8 cellular contexts compared by ENCODE assay signal in genomic region chr1:9233241-9233941, GRCh38. TPM values are rescaled to one million over a fixed set of nuclear protein-coding genes. Genes with fewer than 3 reads are reported as not detected.
DNase-seq lines count a peak whose midpoint lies in the region; ATAC-seq and TF ChIP-seq lines count a peak whose summit lies in the region.

No MANE protein-coding gene starts in this region.

- no peaks in the 10 kb centered on the region for H3K9me3 ChIP-seq in SK-N-SH

- 91% methylated on average over 11 of the region's 20 CpGs for WGBS in SK-N-SH (ENCODE audit: low lambda C conversion rate)

- peaks cover 2% of the 10 kb centered on the region; the same call in 1 of the 2 replicates for H3K27me3 Mint-ChIP-seq in WTC11 (ENCODE audit: low read depth)

- peak overlapping the region; percentile 12; the same call in 1 of the 2 replicates for H3K4me3 Mint-ChIP-seq in WTC11

- no peak for TF ChIP-seq EP300 in SK-N-SH (IDR thresholded peaks at IDR 0.05; ENCODE audit: borderline replicate concordance in 1 of 2, low read depth in 1 of 2, low read length in 1 of 2)

- H3K9ac ChIP-seq in rectal smooth muscle tissue (ENCODE audit: low read length) = no peak overlapping the region
- H3K9ac ChIP-seq in SK-N-SH = no peak overlapping the region

- H3K36me3 Mint-ChIP-seq in WTC11 = no peaks in the 10 kb centered on the region

- peaks cover 25% of the 10 kb centered on the region for H3K79me2 ChIP-seq in SK-N-SH (ENCODE audit: insufficient read depth)

- peaks cover 11% of the 10 kb centered on the region for H3K4me1 Mint-ChIP-seq in WTC11

- TF ChIP-seq CTCF in WTC11 (IDR thresholded peaks at IDR 0.05) (no peak), SK-N-SH (IDR thresholded peaks at IDR 0.05) (no peak)

- POLR2A ChIA-PET in WTC11 (lab: Charles Lee) (interaction anchor here (0.8 kb wide), 1 partner anchor 46 kb away, joined by 9 read pairs; no protein-coding TSS in a partner anchor), SK-N-SH (lab: Yijun Ruan, JAX) (no interaction called here)

- H3K27ac ChIP-seq in rectal smooth muscle tissue (ENCODE audit: low read depth, low read length) (peak overlapping the region; percentile 14), SK-N-SH (ENCODE audit: low read depth in 2 of 2, low read length in 1 of 2) (no peak overlapping the region)

- DNase-seq in EH (ENCODE audit: low read depth) (peak; percentile 49), WTC11 (ENCODE audit: low spot score) (no peak), left cardiac atrium (peak; percentile 94), RPMI8226 (no peak), middle frontal gyrus (ENCODE audit: extremely low spot score, low spot score) (no peak), SK-N-SH (no peak)

- H4K20me1 ChIP-seq in SK-N-SH (ENCODE audit: insufficient read depth) = no peaks in the 10 kb centered on the region

- CTCF ChIA-PET in WTC11 (lab: Charles Lee) (interaction anchor here (0.6 to 6.6 kb wide), 22 partner anchors 8 to 327 kb away, joined by 3 to 154 read pairs (median 6); no protein-coding TSS in a partner anchor), SK-N-SH (lab: Yijun Ruan, JAX) (interaction anchor here (0.7 to 4.9 kb wide), 21 partner anchors 8 to 293 kb away, joined by 3 to 31 read pairs (median 4); no protein-coding TSS in a partner anchor)

- no peak overlapping the region for H3K4me2 ChIP-seq in SK-N-SH

- ATAC-seq in WTC11 = no peak
- ATAC-seq in left cardiac atrium = peak; percentile 55 to 75
- no peak for ATAC-seq in GM21360 (IDR thresholded peaks at IDR 0.05; ENCODE audit: unreplicated experiment)

- H3K4me3 ChIP-seq in rectal smooth muscle tissue (ENCODE audit: low read length) = no peak overlapping the region
- H3K4me3 ChIP-seq in SK-N-SH (ENCODE audit: low read depth in 2 of 2, low read length in 1 of 2) = no peak overlapping the region

- H3K4me1 ChIP-seq in rectal smooth muscle tissue (ENCODE audit: control insufficient read depth, insufficient read depth, low read length) (peaks cover 8% of the 10 kb centered on the region), SK-N-SH (ENCODE audit: control insufficient read depth in 1 of 2, insufficient read depth in 2 of 2, low read depth in 1 of 2, low read length in 1 of 2) (peaks cover 0 to 9% of the 10 kb centered on the region in 2 experiments; a peak in 1 of 4 replicates)

- no peak overlapping the region for H2AFZ ChIP-seq in SK-N-SH (ENCODE audit: low read depth)

- H3K27me3 ChIP-seq in rectal smooth muscle tissue (ENCODE audit: control insufficient read depth, insufficient read depth, low read length) (no peaks in the 10 kb centered on the region), SK-N-SH (ENCODE audit: insufficient read depth) (no peaks in the 10 kb centered on the region)

- H3K9me3 Mint-ChIP-seq in WTC11 = no peaks in the 10 kb centered on the region

- H3K9me2 ChIP-seq in SK-N-SH = no peaks in the 10 kb centered on the region

- intact Hi-C loops in left cardiac atrium (cut with DNase I) = no loop called here

- no peaks in the 10 kb centered on the region for H3K36me3 ChIP-seq in rectal smooth muscle tissue (ENCODE audit: control insufficient read depth, insufficient read depth, low read length)
- H3K36me3 ChIP-seq in SK-N-SH (replicated peaks in 1 of 2; ENCODE audit: control insufficient read depth in 1 of 2, insufficient read depth in 2 of 2, low read length in 1 of 2) = peaks cover 0 to 6% of the 10 kb centered on the region in 2 experiments

- no peak for TF ChIP-seq RAD21 in SK-N-SH (IDR thresholded peaks at IDR 0.05; ENCODE audit: low read length)

- no peaks in the 10 kb centered on the region for H3F3A ChIP-seq in SK-N-SH (replicated peaks; ENCODE audit: insufficient read depth)

- H3K27ac Mint-ChIP-seq in WTC11 = no peak overlapping the region

TF ChIP-seq in WTC11, 78 proteins besides CTCF, POLR2A, EP300 and RAD21:
- TF ChIP-seq CREB1 (CRISPR knock-in tag; IDR thresholded peaks at IDR 0.05) (no peak), ATF1 (CRISPR knock-in tag; IDR thresholded peaks at IDR 0.05) (no peak), ZNF121 (CRISPR knock-in tag; IDR thresholded peaks at IDR 0.05) (peak; percentile 20; the same call in 1 of the 2 replicates), GABPB1 (CRISPR knock-in tag; IDR thresholded peaks at IDR 0.05) (peak; percentile 50; the same call in 1 of the 2 replicates)

TF ChIP-seq in SK-N-SH, 30 proteins besides CTCF, POLR2A, EP300 and RAD21:
- no peak for TF ChIP-seq USF1 (IDR thresholded peaks at IDR 0.05; ENCODE audit: borderline replicate concordance, low read depth)
- no peak for TF ChIP-seq POLR2AphosphoS5 (IDR thresholded peaks at IDR 0.05; ENCODE audit: low read depth, low read length)
- no peak for TF ChIP-seq RXRA (IDR thresholded peaks at IDR 0.05; ENCODE audit: borderline replicate concordance, low read depth)
- no peak for TF ChIP-seq TCF12 (IDR thresholded peaks at IDR 0.05)
- no peak for TF ChIP-seq TAF1 (IDR thresholded peaks at IDR 0.05; ENCODE audit: borderline replicate concordance, low read depth, low read length)
- TF ChIP-seq FOSL2 (IDR thresholded peaks at IDR 0.05; ENCODE audit: borderline replicate concordance, low read depth) = no peak
- TF ChIP-seq SIN3A (IDR thresholded peaks at IDR 0.05; ENCODE audit: borderline replicate concordance, low read depth, low read length) = no peak
- TF ChIP-seq TEAD4 (IDR thresholded peaks at IDR 0.05; ENCODE audit: borderline replicate concordance, insufficient read depth) = no peak
- no peak for TF ChIP-seq MAX (IDR thresholded peaks at IDR 0.05; ENCODE audit: low read depth)
- no peak for TF ChIP-seq NFIC (IDR thresholded peaks at IDR 0.05; ENCODE audit: borderline replicate concordance)
- no peak for TF ChIP-seq RCOR1 (IDR thresholded peaks at IDR 0.05; ENCODE audit: low read length)
- no peak for TF ChIP-seq MXI1 (IDR thresholded peaks at IDR 0.05; ENCODE audit: low read depth, low read length)
- TF ChIP-seq, protein P1, sequence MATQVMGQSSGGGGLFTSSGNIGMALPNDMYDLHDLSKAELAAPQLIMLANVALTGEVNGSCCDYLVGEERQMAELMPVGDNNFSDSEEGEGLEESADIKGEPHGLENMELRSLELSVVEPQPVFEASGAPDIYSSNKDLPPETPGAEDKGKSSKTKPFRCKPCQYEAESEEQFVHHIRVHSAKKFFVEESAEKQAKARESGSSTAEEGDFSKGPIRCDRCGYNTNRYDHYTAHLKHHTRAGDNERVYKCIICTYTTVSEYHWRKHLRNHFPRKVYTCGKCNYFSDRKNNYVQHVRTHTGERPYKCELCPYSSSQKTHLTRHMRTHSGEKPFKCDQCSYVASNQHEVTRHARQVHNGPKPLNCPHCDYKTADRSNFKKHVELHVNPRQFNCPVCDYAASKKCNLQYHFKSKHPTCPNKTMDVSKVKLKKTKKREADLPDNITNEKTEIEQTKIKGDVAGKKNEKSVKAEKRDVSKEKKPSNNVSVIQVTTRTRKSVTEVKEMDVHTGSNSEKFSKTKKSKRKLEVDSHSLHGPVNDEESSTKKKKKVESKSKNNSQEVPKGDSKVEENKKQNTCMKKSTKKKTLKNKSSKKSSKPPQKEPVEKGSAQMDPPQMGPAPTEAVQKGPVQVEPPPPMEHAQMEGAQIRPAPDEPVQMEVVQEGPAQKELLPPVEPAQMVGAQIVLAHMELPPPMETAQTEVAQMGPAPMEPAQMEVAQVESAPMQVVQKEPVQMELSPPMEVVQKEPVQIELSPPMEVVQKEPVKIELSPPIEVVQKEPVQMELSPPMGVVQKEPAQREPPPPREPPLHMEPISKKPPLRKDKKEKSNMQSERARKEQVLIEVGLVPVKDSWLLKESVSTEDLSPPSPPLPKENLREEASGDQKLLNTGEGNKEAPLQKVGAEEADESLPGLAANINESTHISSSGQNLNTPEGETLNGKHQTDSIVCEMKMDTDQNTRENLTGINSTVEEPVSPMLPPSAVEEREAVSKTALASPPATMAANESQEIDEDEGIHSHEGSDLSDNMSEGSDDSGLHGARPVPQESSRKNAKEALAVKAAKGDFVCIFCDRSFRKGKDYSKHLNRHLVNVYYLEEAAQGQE (IDR thresholded peaks at IDR 0.05; ENCODE audit: low read depth, low read length) = no peak
- TF ChIP-seq YY1 (IDR thresholded peaks at IDR 0.05; ENCODE audit: low read depth) = no peak
- TF ChIP-seq FOXJ3 (CRISPR knock-in tag; IDR thresholded peaks at IDR 0.05) = no peak
- no peak for TF ChIP-seq SMC3 (IDR thresholded peaks at IDR 0.05; ENCODE audit: low read depth, low read length)
TF ChIP-seq in SK-N-SH: peak in this region for 0.

RNA-seq across cellular contexts. Expression of gene H6PD, which starts 1.2 kb away (rescaled TPM):
- total RNA-seq in WTC11 (2021) (7.4 to 7.9 TPM (median 7.8 TPM) in 3 replicates), left cardiac atrium (10 to 100 TPM; 33.3 to 40.6 TPM)
- polyA plus RNA-seq in SK-N-SH (2012; rRNA removed) = 16.2 and 19.1 TPM in 2 replicates
- 10.0 and 13.9 TPM in 2 replicates for polyA plus RNA-seq in SK-N-SH (2012; cell fraction: cytosol; rRNA removed)
- polyA plus RNA-seq in SK-N-SH (2012; cell fraction: nucleus; rRNA removed) = 23.2 and 26.0 TPM in 2 replicates

RNA-seq across cellular contexts. Expression of gene SPSB1, which starts 59.3 kb away (rescaled TPM):
- total RNA-seq in WTC11 (2021) (4.3 to 5.5 TPM (median 4.6 TPM) in 3 replicates), left cardiac atrium (10 to 100 TPM; 16.8 to 19.1 TPM)
- polyA plus RNA-seq in SK-N-SH (2012; rRNA removed) = 8.4 and 9.2 TPM in 2 replicates
- 4.4 and 5.8 TPM in 2 replicates for polyA plus RNA-seq in SK-N-SH (2012; cell fraction: cytosol; rRNA removed)
- 5.4 and 7.6 TPM in 2 replicates for polyA plus RNA-seq in SK-N-SH (2012; cell fraction: nucleus; rRNA removed)

Comparison
In these comparisons a context has a peak if more than half of its experiments do, and no peak if none do; other contexts are left out.
1. DNase-seq: peak in EH (single experiment) and left cardiac atrium (single experiment); none in WTC11 (single experiment), RPMI8226 (single experiment), middle frontal gyrus (single experiment) and SK-N-SH (single experiment).
2. ATAC-seq: peak in left cardiac atrium (2 of 2); none in WTC11 (single experiment) and GM21360 (single experiment).